In genomic region chr2:179096090-179096489, GRCh38 we compare ENCODE assay signal across 8 cellular contexts. TPM values are rescaled to one million over a fixed set of nuclear protein-coding genes. Genes with fewer than 3 reads are reported as not detected.
A peak's percentile ranks its signal among the peaks of the same experiment; 100 is the strongest.
DNase-seq lines count a peak whose midpoint lies in the region; ATAC-seq lines count a peak whose summit lies in the region.

No MANE protein-coding gene starts in this region.

- no peaks in the 10 kb centered on the region for H3K27me3 ChIP-seq in BLaER1 treated with 17β-estradiol and CSF1 and Interleukin-3, amounts not matched to agents 10 nM and 100 nM

- no peak overlapping the region for H3K27ac ChIP-seq in BLaER1 treated with 17β-estradiol and CSF1 and Interleukin-3, amounts not matched to agents 10 nM and 100 nM

- no peaks in the 10 kb centered on the region for H4K20me1 ChIP-seq in BLaER1 treated with 17β-estradiol and CSF1 and Interleukin-3, amounts not matched to agents 10 nM and 100 nM

- no peak overlapping the region for H3K4me3 ChIP-seq in BLaER1 treated with 17β-estradiol and CSF1 and Interleukin-3, amounts not matched to agents 10 nM and 100 nM

- H3K4me2 ChIP-seq in BLaER1 treated with 17β-estradiol and CSF1 and Interleukin-3, amounts not matched to agents 10 nM and 100 nM: peak overlapping the region; percentile 5 to 53 (median 26); a peak in 15 of 22 replicates

- peaks cover 0 to 4% (median 0%) of the 10 kb centered on the region in 11 experiments; a peak in 2 of 22 replicates for H3K9me3 ChIP-seq in BLaER1 treated with 17β-estradiol and CSF1 and Interleukin-3, amounts not matched to agents 10 nM and 100 nM (replicated peaks in 1 of 11)

- no peak overlapping the region for H3K9ac ChIP-seq in BLaER1 treated with 17β-estradiol and CSF1 and Interleukin-3, amounts not matched to agents 10 nM and 100 nM

- ATAC-seq in GM18909 (IDR thresholded peaks at IDR 0.05; ENCODE audit: poor library complexity, unreplicated experiment) (peak; percentile 97), HG03064 (IDR thresholded peaks at IDR 0.05; ENCODE audit: low read depth, unreplicated experiment) (peak; percentile 98)

- H3K4me1 ChIP-seq in BLaER1 treated with 17β-estradiol and CSF1 and Interleukin-3, amounts not matched to agents 10 nM and 100 nM: peaks cover 9 to 14% (median 11%) of the 10 kb centered on the region in 10 experiments; a peak in 19 of 20 replicates

- no peaks in the 10 kb centered on the region for H3K36me3 ChIP-seq in BLaER1 treated with 17β-estradiol and CSF1 and Interleukin-3, amounts not matched to agents 10 nM and 100 nM

- peak; percentile 30 for DNase-seq in SW480 (ENCODE audit: low spot score)
- DNase-seq in mucosa of gallbladder (ENCODE audit: low spot score): no peak
- DNase-seq in foreskin melanocyte: no peak
- no peak for DNase-seq in NCI-H187 treated with DMSO at 0.1 percent for 48 hours (lab: John Stamatoyannopoulos, UW)
- DNase-seq in NCI-H2227 (lab: John Stamatoyannopoulos, UW; ENCODE audit: unreplicated experiment): no peak

RNA-seq across cellular contexts. Expression of gene CCDC141, which starts 46.2 kb away (rescaled TPM):
- 90.3 TPM for total RNA-seq in mucosa of gallbladder
